ENCODE assay signal across 22 cellular contexts in the genomic region with DNA sequence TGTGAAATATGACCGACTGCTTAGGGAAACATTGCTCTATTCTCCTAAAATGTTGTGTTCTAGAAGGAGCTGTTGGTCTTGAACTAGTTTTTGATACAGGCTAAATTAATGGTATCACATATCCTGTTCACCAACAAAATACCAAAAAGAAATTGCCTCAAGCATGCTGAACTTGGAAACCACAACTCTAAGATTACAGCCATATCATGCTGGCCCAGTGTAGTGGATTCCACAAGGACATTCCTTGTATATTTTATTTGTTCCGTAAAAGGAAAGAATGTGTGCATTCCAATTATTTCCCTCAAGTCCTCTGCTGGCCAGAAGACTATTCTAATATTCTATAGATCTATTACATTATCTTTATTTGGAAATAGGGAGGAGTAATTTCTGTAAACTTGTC.
"Had no signal": no experiment of that assay in that cellular context is flagged by ENCODE, and none has a peak within 500 bp of the region (broad histone marks: within the 10 kb centered on the region; RNA-seq: fewer than 3 reads in every experiment).

No MANE protein-coding gene starts in this region.

- FAIRE-seq: frontal cortex had no signal

- H3K4me3 Mint-ChIP-seq: activated CD4-positive, alpha-beta T cell treated with anti-CD3 and anti-CD28 coated beads, Interleukin-2, amount 10 ng/mL, durations not matched to agents 24 days and 14 days; activated naive CD4-positive, alpha-beta T cell treated with anti-CD3 and anti-CD28 coated beads, Interleukin-2, amount 10 ng/mL, durations not matched to agents 7 days and 5 days; dendritic cell treated with granulocyte-macrophage colony-stimulating factor and Interleukin-4, amounts not matched to agents 40 ng/mL and 50 ng/mL, for 4 days; effector memory CD8-positive, alpha-beta T cell; naive thymus-derived CD8-positive, alpha-beta T cell; stimulated activated memory B cell treated with anti-CD40 and anti-IgM and Interleukin-4, amounts not matched to agents 10 μg/mL and 1 μg/mL and 100 μg/mL, for 72 hours; T-helper 1 cell treated with Interleukin-12 subunit alpha and Interleukin-12 subunit beta and Interleukin-4 antibody, amounts not matched to agents 30 μg/mL and 1 μg/mL, for 36 hours; type B pancreatic cell had no signal

- H3K27ac Mint-ChIP-seq: activated CD4-positive, alpha-beta T cell treated with anti-CD3 and anti-CD28 coated beads, Interleukin-2, amount 10 ng/mL, durations not matched to agents 24 days and 14 days; activated naive CD4-positive, alpha-beta T cell treated with anti-CD3 and anti-CD28 coated beads, Interleukin-2, amount 10 ng/mL, durations not matched to agents 7 days and 5 days; dendritic cell treated with granulocyte-macrophage colony-stimulating factor and Interleukin-4, amounts not matched to agents 40 ng/mL and 50 ng/mL, for 4 days; effector memory CD8-positive, alpha-beta T cell; naive thymus-derived CD8-positive, alpha-beta T cell; stimulated activated memory B cell treated with anti-CD40 and anti-IgM and Interleukin-4, amounts not matched to agents 10 μg/mL and 1 μg/mL and 100 μg/mL, for 72 hours; T-helper 1 cell treated with Interleukin-12 subunit alpha and Interleukin-12 subunit beta and Interleukin-4 antibody, amounts not matched to agents 30 μg/mL and 1 μg/mL, for 36 hours; type B pancreatic cell had no signal

- H3K36me3 ChIP-seq: ascending aorta, ovary, right lobe of liver, SJSA1 had no signal

- H3K4me3 ChIP-seq: ascending aorta, ovary, psoas muscle, right lobe of liver, SJSA1, testis had no signal

- H3K27me3 ChIP-seq: ascending aorta, ovary, right lobe of liver, SJSA1, testis had no signal

- DNase-seq: activated CD4-positive, alpha-beta T cell treated with anti-CD3 and anti-CD28 coated beads, Interleukin-2, amount 10 ng/mL, durations not matched to agents 24 days and 14 days; activated CD8-positive, alpha-beta memory T cell treated with anti-CD3 and anti-CD28 coated beads, Interleukin-2, amount 50 U/mL, for 4 hours; activated effector memory CD4-positive, alpha-beta T cell treated with Interleukin-2 at 50 U/mL for 16 hours; activated naive CD4-positive, alpha-beta T cell treated with anti-CD3 and anti-CD28 coated beads, Interleukin-2, amount 10 ng/mL, durations not matched to agents 7 days and 5 days; activated T-cell treated with anti-CD3 and anti-CD28 coated beads, Interleukin-2, amount 50 U/mL, for 48 hours; effector memory CD8-positive, alpha-beta T cell; head of caudate nucleus; kidney glomerular epithelial cell; mesenchymal stem cell; naive thymus-derived CD8-positive, alpha-beta T cell; ovary; psoas muscle; right lobe of liver; stimulated activated CD4-positive, alpha-beta T cell treated with anti-CD3 and anti-CD28 coated beads, Interleukin-4, amount 100 ng/mL, for 4 hours; testis had no signal

- H3K27me3 Mint-ChIP-seq: activated CD4-positive, alpha-beta T cell treated with anti-CD3 and anti-CD28 coated beads, Interleukin-2, amount 10 ng/mL, durations not matched to agents 24 days and 14 days; activated naive CD4-positive, alpha-beta T cell treated with anti-CD3 and anti-CD28 coated beads, Interleukin-2, amount 10 ng/mL, durations not matched to agents 7 days and 5 days; dendritic cell treated with granulocyte-macrophage colony-stimulating factor and Interleukin-4, amounts not matched to agents 40 ng/mL and 50 ng/mL, for 4 days; stimulated activated memory B cell treated with anti-CD40 and anti-IgM and Interleukin-4, amounts not matched to agents 10 μg/mL and 1 μg/mL and 100 μg/mL, for 72 hours; type B pancreatic cell had no signal

- H3K27ac ChIP-seq: ascending aorta, ovary, psoas muscle, right lobe of liver, SJSA1, testis had no signal

- H3K4me1 ChIP-seq: ascending aorta, psoas muscle, right lobe of liver, SJSA1, testis had no signal

- H3K9me3 ChIP-seq: ascending aorta, ovary, psoas muscle, right lobe of liver, SJSA1, testis had no signal

- ATAC-seq: effector memory CD8-positive, alpha-beta T cell; naive thymus-derived CD8-positive, alpha-beta T cell; psoas muscle; right lobe of liver; stimulated activated memory B cell treated with anti-CD40 and anti-IgM and Interleukin-4, amounts not matched to agents 10 μg/mL and 1 μg/mL and 100 μg/mL, for 72 hours had no signal

- H3K36me3 Mint-ChIP-seq: activated naive CD4-positive, alpha-beta T cell treated with anti-CD3 and anti-CD28 coated beads, Interleukin-2, amount 10 ng/mL, durations not matched to agents 7 days and 5 days; naive thymus-derived CD8-positive, alpha-beta T cell; stimulated activated memory B cell treated with anti-CD40 and anti-IgM and Interleukin-4, amounts not matched to agents 10 μg/mL and 1 μg/mL and 100 μg/mL, for 72 hours had no signal

- H3K4me1 Mint-ChIP-seq: activated CD4-positive, alpha-beta T cell treated with anti-CD3 and anti-CD28 coated beads, Interleukin-2, amount 10 ng/mL, durations not matched to agents 24 days and 14 days; activated naive CD4-positive, alpha-beta T cell treated with anti-CD3 and anti-CD28 coated beads, Interleukin-2, amount 10 ng/mL, durations not matched to agents 7 days and 5 days; naive thymus-derived CD8-positive, alpha-beta T cell; stimulated activated memory B cell treated with anti-CD40 and anti-IgM and Interleukin-4, amounts not matched to agents 10 μg/mL and 1 μg/mL and 100 μg/mL, for 72 hours had no signal

- H3K9me3 Mint-ChIP-seq: activated CD4-positive, alpha-beta T cell treated with anti-CD3 and anti-CD28 coated beads, Interleukin-2, amount 10 ng/mL, durations not matched to agents 24 days and 14 days; stimulated activated memory B cell treated with anti-CD40 and anti-IgM and Interleukin-4, amounts not matched to agents 10 μg/mL and 1 μg/mL and 100 μg/mL, for 72 hours; type B pancreatic cell had no signal
